ENCODE assay signal across 9 cellular contexts in the genomic region with DNA sequence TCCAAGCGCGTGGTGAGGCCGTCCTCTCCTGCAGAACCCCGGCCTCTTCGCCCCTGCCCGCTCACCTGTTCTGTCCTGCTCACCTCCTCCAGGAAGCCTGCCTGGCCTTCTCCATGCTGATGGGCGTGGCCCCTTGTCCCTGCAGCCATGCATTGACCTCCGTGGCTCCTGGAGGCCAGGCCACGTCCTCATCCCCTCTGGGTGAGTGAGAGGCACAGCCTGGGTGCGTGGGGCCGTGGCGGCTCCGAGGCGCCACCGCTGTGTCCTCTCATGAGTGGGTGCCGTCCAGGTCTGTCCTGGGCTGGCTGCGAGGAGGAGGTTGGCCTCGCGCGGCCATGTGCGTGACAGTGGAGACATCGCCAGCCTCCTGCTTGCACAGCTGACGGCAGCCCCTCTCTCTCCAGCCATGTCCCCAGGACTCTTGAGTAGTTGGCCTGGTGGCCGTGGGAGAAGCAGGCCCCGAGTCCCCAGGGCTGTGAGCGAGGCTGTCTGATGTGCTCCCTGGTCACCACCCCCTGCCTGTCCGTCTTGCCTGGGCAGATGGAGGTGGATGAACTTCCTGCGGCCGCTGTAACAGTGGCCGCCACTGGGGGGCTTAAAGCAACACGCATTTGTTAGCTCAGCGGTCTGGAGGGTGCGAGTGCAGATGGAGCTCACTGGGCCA. TPM values are rescaled to one million over a fixed set of nuclear protein-coding genes. Genes with fewer than 3 reads are reported as not detected.
DNase-seq lines count a peak whose midpoint lies in the region; ATAC-seq and TF ChIP-seq lines count a peak whose summit lies in the region.
"Had no signal": no experiment of that assay in that cellular context is flagged by ENCODE, and none has a peak within 500 bp of the region (broad histone marks: within the 10 kb centered on the region; RNA-seq: fewer than 3 reads in every experiment).

No MANE protein-coding gene starts in this region.

- no TSS peak for BruUV-seq in IMR-90 (replicated peaks; lab: Mats Ljungman, UMichigan)

- H3K27me3 ChIP-seq in IMR-90 (ENCODE audit: control insufficient read depth, insufficient read depth, low read length) (peaks cover 17% of the 10 kb centered on the region; the same call in 1 of the 2 replicates), stomach (no peaks in the 10 kb centered on the region)

- H3K4ac ChIP-seq in IMR-90 (ENCODE audit: low read depth, low read length): no peak overlapping the region

- no peaks in the 10 kb centered on the region for H3K9me1 ChIP-seq in IMR-90 (ENCODE audit: insufficient read depth, low read length)

- H3K23ac ChIP-seq in IMR-90 (ENCODE audit: low read depth, low read length): no peak overlapping the region

- POLR2A ChIA-PET in IMR-90 (lab: Charles Lee; ENCODE audit: unreplicated experiment): no interaction called here

- no peak overlapping the region for H4K5ac ChIP-seq in IMR-90 (ENCODE audit: low read depth, low read length)

- no peaks in the 10 kb centered on the region for H3K27me3 Mint-ChIP-seq in mesothelial cell of epicardium (ENCODE audit: low read depth)

- H2AK5ac ChIP-seq in IMR-90 (ENCODE audit: low read depth, low read length): no peak overlapping the region

- no peak overlapping the region for H4K91ac ChIP-seq in IMR-90 (ENCODE audit: insufficient read depth, low read depth, low read length)

- TF ChIP-seq POLR2A in IMR-90 (IDR thresholded peaks at IDR 0.05; ENCODE audit: low read depth, low read length) (no peak), stomach (IDR thresholded peaks at IDR 0.05) (no peak)

- no peak for TF ChIP-seq EP300 in stomach (IDR thresholded peaks at IDR 0.05)

- ATAC-seq in IMR-90 (ENCODE audit: low read depth): peak; percentile 92
- ATAC-seq in GM18498 (IDR thresholded peaks at IDR 0.05; ENCODE audit: unreplicated experiment): no peak

- H3K9me3 Mint-ChIP-seq in mesothelial cell of epicardium: no peaks in the 10 kb centered on the region

- H2AFZ ChIP-seq in IMR-90 (replicated peaks; ENCODE audit: low read length, poor library complexity): peak overlapping the region; percentile 87

- CTCF ChIA-PET in IMR-90 (lab: Yijun Ruan, JAX): interaction anchor here (0.5 to 0.6 kb wide), 3 partner anchors 86 to 262 kb away, joined by 3 to 4 read pairs (median 3); a partner anchor contains a TSS

- H3K79me1 ChIP-seq in IMR-90 (ENCODE audit: low read depth in 1 of 2, low read length in 2 of 2): no peaks in the 10 kb centered on the region

- H3K56ac ChIP-seq in IMR-90 (ENCODE audit: extremely low read depth, insufficient read depth, low read length): no peak overlapping the region

- H3K4me2 ChIP-seq in IMR-90 (ENCODE audit: low read depth, low read length): no peak overlapping the region

- H3K4me3 ChIP-seq in IMR-90 (ENCODE audit: insufficient read depth, low read depth, low read length) (no peak overlapping the region), stomach (no peak overlapping the region)

- H3K9me3 ChIP-seq in IMR-90 (ENCODE audit: control insufficient read depth, insufficient read depth, low read length) (no peaks in the 10 kb centered on the region), stomach (no peaks in the 10 kb centered on the region)

- H3K4me3 Mint-ChIP-seq in mesothelial cell of epicardium: no peak overlapping the region

- H3K36me3 ChIP-seq in IMR-90 (ENCODE audit: control insufficient read depth, insufficient read depth, low read length): no peaks in the 10 kb centered on the region
- H3K36me3 ChIP-seq in stomach: peaks cover 0 to 8% (median 7%) of the 10 kb centered on the region in 4 donors

- H3K14ac ChIP-seq in IMR-90 (replicated peaks; ENCODE audit: low read depth, low read length): no peak overlapping the region

- H3K27ac ChIP-seq in IMR-90 (ENCODE audit: insufficient read depth, low read length) (no peak overlapping the region), stomach (no peak overlapping the region)

- no peak overlapping the region for H3K9ac ChIP-seq in IMR-90 (ENCODE audit: low read depth, low read length)

- DNase-seq in DMS114 treated with DMSO at 0.1 percent for 48 hours (lab: John Stamatoyannopoulos, UW; ENCODE audit: unreplicated experiment) (peak; percentile 16), IMR-90 (peak; percentile 49), cerebellum (ENCODE audit: low spot score) (peak; percentile 72), mesothelial cell of epicardium (ENCODE audit: low spot score in 2 of 2, unreplicated experiment in 2 of 2) (no peak), stomach (no peak)
- no peak for DNase-seq in activated effector memory CD4-positive, alpha-beta T cell treated with Interleukin-2 at 50 U/mL for 16 hours
- DNase-seq in activated CD4-positive, alpha-beta T cell treated with anti-CD3 and anti-CD28 coated beads, Interleukin-2, amount 50 U/mL, for 48 hours: no peak
- DNase-seq: NCI-H524 treated with DMSO at 0.1 percent for 48 hours had no signal

- H2BK120ac ChIP-seq in IMR-90 (ENCODE audit: low read depth, low read length): no peak overlapping the region

- no peak overlapping the region for H3K27ac Mint-ChIP-seq in mesothelial cell of epicardium

- no peak overlapping the region for H2BK20ac ChIP-seq in IMR-90 (ENCODE audit: low read depth, low read length)

- peak; percentile 70 for TF ChIP-seq RAD21 in IMR-90 (IDR thresholded peaks at IDR 0.05; ENCODE audit: low read length)

- dilution Hi-C loops in IMR-90 (cut with HindIII; ENCODE audit: low sequenced_read_pairs, unreplicated experiment): no loop called here

- no peak overlapping the region for H4K8ac ChIP-seq in IMR-90 (ENCODE audit: low read depth in 2 of 2, low read length in 2 of 2)

- H2BK15ac ChIP-seq in IMR-90 (ENCODE audit: low read depth, low read length): no peak overlapping the region

- H3K4me1 Mint-ChIP-seq in mesothelial cell of epicardium: peaks cover 2% of the 10 kb centered on the region

- H2BK5ac ChIP-seq in IMR-90 (ENCODE audit: low read depth, low read length, poor library complexity, severe bottlenecking): no peak overlapping the region

- H2AK9ac ChIP-seq in IMR-90 (replicated peaks; ENCODE audit: low read depth, low read length, poor library complexity): no peak overlapping the region

- TF ChIP-seq CTCF in IMR-90 (conservative IDR thresholded peaks at IDR 0.05; ENCODE audit: low read depth, low read length) (peak; percentile 64), mesothelial cell of epicardium (IDR thresholded peaks at IDR 0.05; ENCODE audit: unreplicated experiment) (peak; percentile 50), stomach (IDR thresholded peaks at IDR 0.05) (peak in 1 of 7 experiments; percentile 18)

- H4K20me1 ChIP-seq in IMR-90 (ENCODE audit: insufficient read depth, low read length): peaks cover 3% of the 10 kb centered on the region; the same call in 1 of the 2 replicates

- peaks cover 1% of the 10 kb centered on the region for H3K36me3 Mint-ChIP-seq in mesothelial cell of epicardium

- no peak overlapping the region for H3K18ac ChIP-seq in IMR-90 (ENCODE audit: low read depth, low read length)

- no peaks in the 10 kb centered on the region; the same call in 1 of the 2 replicates for H3K4me1 ChIP-seq in IMR-90 (ENCODE audit: control insufficient read depth, insufficient read depth, low read length)
- peaks cover 0 to 13% (median 0%) of the 10 kb centered on the region in 4 donors for H3K4me1 ChIP-seq in stomach

- 67% methylated on average over 19 of the region's 33 CpGs; no CpG with 5 or more reads in 1 of the 2 experiments for WGBS in IMR-90 (ENCODE audit: extremely low coverage in 2 of 2, insufficient read length in 1 of 2), 2 experiments
- 74 to 87% (median 84%) methylated on average over 19 to 33 of the region's 33 CpGs for WGBS in stomach, 5 donors

- intact Hi-C loops in IMR-90 (cut with micrococcal nuclease) (loop anchor here (1.0 kb wide), 1 partner anchor 66 kb away; no protein-coding TSS in a partner anchor), stomach (cut with DNase I; ENCODE audit: low total_unique reads) (no loop called here)

- in situ Hi-C loops in IMR-90 (cut with MboI; ENCODE audit: low sequenced_read_pairs): no loop called here

TF ChIP-seq in IMR-90, 13 proteins besides CTCF, POLR2A, EP300 and RAD21:
- TF ChIP-seq BHLHE40 (IDR thresholded peaks at IDR 0.05; ENCODE audit: low read depth, low read length) (no peak), SMC3 (IDR thresholded peaks at IDR 0.05; ENCODE audit: low read depth, low read length) (peak; percentile 52)

RNA-seq across cellular contexts. Expression of a gene that starts 58.1 kb away (rescaled TPM):
- total RNA-seq in IMR-90 (2012; rRNA removed) (2.0 and 2.8 TPM in 2 replicates), cerebellum (30.8 TPM), mesothelial cell of epicardium (53.0 to 55.5 TPM (median 54.5 TPM) in 3 replicates), stomach (10 to 100 TPM; 11.1 to 55.8 (median 21.3) TPM)
- polyA plus RNA-seq in IMR-90 (2012; rRNA removed) (3.5 and 4.4 TPM in 2 replicates), stomach (10 to 100 TPM; 23.7 to 38.8 (median 27.3) TPM)
- 3.8 and 4.0 TPM in 2 replicates for polyA plus RNA-seq in IMR-90 (2012; cell fraction: cytosol; rRNA removed)
- 5.9 and 7.4 TPM in 2 replicates for polyA plus RNA-seq in IMR-90 (2012; cell fraction: nucleus; rRNA removed; ENCODE audit: low replicate concordance)

Comparison
In these comparisons a context has a peak if more than half of its experiments do, and no peak if none do; other contexts are left out.
1. DNase-seq: peak in DMS114 treated with DMSO at 0.1 percent for 48 hours (single experiment), IMR-90 (single experiment) and cerebellum (single experiment); none in mesothelial cell of epicardium (0 of 2), stomach (single experiment), activated effector memory CD4-positive, alpha-beta T cell treated with Interleukin-2 at 50 U/mL for 16 hours (single experiment) and activated CD4-positive, alpha-beta T cell treated with anti-CD3 and anti-CD28 coated beads, Interleukin-2, amount 50 U/mL, for 48 hours (0 of 2).